Comparison of ENCODE assay signal across 21 cellular contexts in the genomic region with DNA sequence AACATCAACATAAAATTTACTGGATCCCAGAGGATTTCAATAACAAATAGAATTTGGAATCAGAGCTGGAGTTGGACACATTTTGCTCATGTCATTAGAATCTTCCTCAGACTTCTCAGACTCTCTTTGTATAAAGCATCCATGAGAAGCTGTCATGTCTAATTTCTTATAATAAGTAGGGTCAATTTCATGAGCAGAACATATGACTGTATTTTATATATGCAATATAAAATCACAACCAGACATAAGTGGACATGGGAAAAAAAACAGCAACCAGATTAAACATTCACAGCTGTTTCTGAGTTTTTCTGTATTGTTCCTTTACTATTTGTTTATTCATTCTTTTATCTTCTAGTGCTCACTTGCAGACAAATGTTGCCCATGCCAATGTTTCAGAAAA.
"Had no signal": no experiment of that assay in that cellular context is flagged by ENCODE, and none has a peak within 500 bp of the region (broad histone marks: within the 10 kb centered on the region; RNA-seq: fewer than 3 reads in every experiment).

No MANE protein-coding gene starts in this region.

- H3K4me1 ChIP-seq: colonic mucosa, right lobe of liver had no signal

- H2AFZ ChIP-seq: hepatocyte had no signal

- H3K79me2 ChIP-seq: hepatocyte had no signal

- H3K4me2 ChIP-seq: hepatocyte had no signal

- H3K27ac ChIP-seq: colonic mucosa, hepatocyte, psoas muscle, right lobe of liver, spleen had no signal

- H3K4me3 ChIP-seq: colonic mucosa, hepatocyte, lung, psoas muscle, right lobe of liver, spleen had no signal

- H3K27me3 ChIP-seq: colonic mucosa, hepatocyte, right lobe of liver, spleen had no signal

- ATAC-seq: left colon; left ventricle myocardium superior; natural killer cell treated with Interleukin-12 subunit alpha and Interleukin-12 subunit beta and Interleukin-15 and Interleukin-18, amount 100 ng/mL, for 72 hours; right lobe of liver had no signal

- DNase-seq: colonic mucosa; effector CD4-positive, alpha-beta T cell; endodermal cell; head of caudate nucleus; kidney; left colon; left ventricle myocardium superior; midbrain; occipital lobe; psoas muscle; retina; right lobe of liver; spleen; stimulated activated CD4-positive, alpha-beta T cell treated with anti-CD3 and anti-CD28 coated beads, Interleukin-15, amount 100 ng/mL, for 24 hours; stimulated activated CD4-positive, alpha-beta T cell treated with anti-CD3 and anti-CD28 coated beads, Interleukin-1b, Interleukin-23, amount 100 ng/mL, for 48 hours; stimulated activated CD4-positive, alpha-beta T cell treated with anti-CD3 and anti-CD28 coated beads, Interleukin-4, amount 100 ng/mL, for 4 hours; stimulated activated naive CD4-positive, alpha-beta T cell; trophoblast cell had no signal

- H3K36me3 ChIP-seq: colonic mucosa, right lobe of liver, spleen had no signal

- H3K9me3 ChIP-seq: colonic mucosa, psoas muscle, right lobe of liver, spleen had no signal
